In genomic region chr6:23518294-23518693, GRCh38 we compare ENCODE assay signal across 26 cellular contexts.
"Had no signal": no experiment of that assay in that cellular context is flagged by ENCODE, and none has a peak within 500 bp of the region (broad histone marks: within the 10 kb centered on the region; RNA-seq: fewer than 3 reads in every experiment).

No MANE protein-coding gene starts in this region.

- H3K4me3 Mint-ChIP-seq: nephron; neural progenitor cell; stimulated activated effector memory CD8-positive, alpha-beta T cell treated with anti-CD3 and anti-CD28 coated beads, Interleukin-12 subunit alpha, Interleukin-12 subunit beta, amount 100 ng/mL, for 72 hours; stimulated activated naive B cell treated with anti-CD40 and anti-IgM and Interleukin-4, amounts not matched to agents 10 μg/mL and 1 μg/mL and 100 μg/mL, for 72 hours; stimulated activated naive CD8-positive, alpha-beta T cell treated with anti-CD3 and anti-CD28 coated beads, Interleukin-15, Interleukin-2, amounts not matched to agents 100 ng/mL and 50 ng/mL, for 24 hours had no signal

- H3K36me3 ChIP-seq: neural progenitor cell, ovary, right lobe of liver, sigmoid colon, stomach, thoracic aorta, thyroid gland, tibial nerve, upper lobe of left lung, vagina had no signal

- ATAC-seq: psoas muscle; right cardiac atrium; right lobe of liver; stimulated activated effector memory CD8-positive, alpha-beta T cell treated with anti-CD3 and anti-CD28 coated beads, Interleukin-12 subunit alpha, Interleukin-12 subunit beta, amount 100 ng/mL, for 72 hours; stimulated activated naive B cell treated with anti-CD40 and anti-IgM and Interleukin-4, amounts not matched to agents 10 μg/mL and 1 μg/mL and 100 μg/mL, for 72 hours had no signal

- DNase-seq: occipital lobe; ovary; posterior cingulate gyrus; psoas muscle; right cardiac atrium; right lobe of liver; sigmoid colon; small intestine; stimulated activated CD4-positive, alpha-beta T cell treated with anti-CD3 and anti-CD28 coated beads, Interleukin-15, amount 100 ng/mL, for 24 hours; stimulated activated CD4-positive, alpha-beta T cell treated with anti-CD3 and anti-CD28 coated beads, Interleukin-2, amount 100 ng/mL, for 24 hours; stimulated activated CD4-positive, alpha-beta T cell treated with anti-CD3 and anti-CD28 coated beads, Interleukin-2, amount 100 ng/mL, for 48 hours; stimulated activated CD4-positive, alpha-beta T cell treated with anti-CD3 and anti-CD28 coated beads, Interleukin-4, amount 100 ng/mL, for 24 hours; stimulated activated naive B cell treated with anti-CD40 and anti-IgM and Interleukin-4, amounts not matched to agents 10 μg/mL and 1 μg/mL and 100 μg/mL, for 72 hours; stimulated activated naive CD4-positive, alpha-beta T cell treated with Interleukin-2 at 50 U/mL for 16 hours; stomach; thyroid gland; upper lobe of left lung had no signal

- H3K27me3 Mint-ChIP-seq: progenitor cell of endocrine pancreas; stimulated activated naive B cell treated with anti-CD40 and anti-IgM and Interleukin-4, amounts not matched to agents 10 μg/mL and 1 μg/mL and 100 μg/mL, for 72 hours; stimulated activated naive CD8-positive, alpha-beta T cell treated with anti-CD3 and anti-CD28 coated beads, Interleukin-15, Interleukin-2, amounts not matched to agents 100 ng/mL and 50 ng/mL, for 24 hours had no signal

- H3K36me3 Mint-ChIP-seq: neural progenitor cell; stimulated activated effector memory CD8-positive, alpha-beta T cell treated with anti-CD3 and anti-CD28 coated beads, Interleukin-12 subunit alpha, Interleukin-12 subunit beta, amount 100 ng/mL, for 72 hours; stimulated activated naive B cell treated with anti-CD40 and anti-IgM and Interleukin-4, amounts not matched to agents 10 μg/mL and 1 μg/mL and 100 μg/mL, for 72 hours had no signal

- H3K4me3 ChIP-seq: neural progenitor cell, ovary, psoas muscle, right lobe of liver, sigmoid colon, stomach, thoracic aorta, thyroid gland, tibial nerve, upper lobe of left lung, vagina had no signal

- H3K9me3 Mint-ChIP-seq: nephron; neural progenitor cell; stimulated activated naive CD8-positive, alpha-beta T cell treated with anti-CD3 and anti-CD28 coated beads, Interleukin-15, Interleukin-2, amounts not matched to agents 100 ng/mL and 50 ng/mL, for 24 hours had no signal

- H3K27ac Mint-ChIP-seq: nephron; neural progenitor cell; progenitor cell of endocrine pancreas; stimulated activated effector memory CD8-positive, alpha-beta T cell treated with anti-CD3 and anti-CD28 coated beads, Interleukin-12 subunit alpha, Interleukin-12 subunit beta, amount 100 ng/mL, for 72 hours; stimulated activated naive B cell treated with anti-CD40 and anti-IgM and Interleukin-4, amounts not matched to agents 10 μg/mL and 1 μg/mL and 100 μg/mL, for 72 hours; stimulated activated naive CD8-positive, alpha-beta T cell treated with anti-CD3 and anti-CD28 coated beads, Interleukin-15, Interleukin-2, amounts not matched to agents 100 ng/mL and 50 ng/mL, for 24 hours had no signal

- H3K4me1 Mint-ChIP-seq: neural progenitor cell; stimulated activated effector memory CD8-positive, alpha-beta T cell treated with anti-CD3 and anti-CD28 coated beads, Interleukin-12 subunit alpha, Interleukin-12 subunit beta, amount 100 ng/mL, for 72 hours; stimulated activated naive B cell treated with anti-CD40 and anti-IgM and Interleukin-4, amounts not matched to agents 10 μg/mL and 1 μg/mL and 100 μg/mL, for 72 hours had no signal

- H3K27ac ChIP-seq: neural progenitor cell, ovary, parathyroid adenoma, psoas muscle, right lobe of liver, sigmoid colon, stomach, thoracic aorta, thyroid gland, tibial nerve, upper lobe of left lung, vagina had no signal

- H3K27me3 ChIP-seq: neural progenitor cell, ovary, right lobe of liver, sigmoid colon, stomach, thyroid gland, tibial nerve, upper lobe of left lung, vagina had no signal
